In the genomic region with DNA sequence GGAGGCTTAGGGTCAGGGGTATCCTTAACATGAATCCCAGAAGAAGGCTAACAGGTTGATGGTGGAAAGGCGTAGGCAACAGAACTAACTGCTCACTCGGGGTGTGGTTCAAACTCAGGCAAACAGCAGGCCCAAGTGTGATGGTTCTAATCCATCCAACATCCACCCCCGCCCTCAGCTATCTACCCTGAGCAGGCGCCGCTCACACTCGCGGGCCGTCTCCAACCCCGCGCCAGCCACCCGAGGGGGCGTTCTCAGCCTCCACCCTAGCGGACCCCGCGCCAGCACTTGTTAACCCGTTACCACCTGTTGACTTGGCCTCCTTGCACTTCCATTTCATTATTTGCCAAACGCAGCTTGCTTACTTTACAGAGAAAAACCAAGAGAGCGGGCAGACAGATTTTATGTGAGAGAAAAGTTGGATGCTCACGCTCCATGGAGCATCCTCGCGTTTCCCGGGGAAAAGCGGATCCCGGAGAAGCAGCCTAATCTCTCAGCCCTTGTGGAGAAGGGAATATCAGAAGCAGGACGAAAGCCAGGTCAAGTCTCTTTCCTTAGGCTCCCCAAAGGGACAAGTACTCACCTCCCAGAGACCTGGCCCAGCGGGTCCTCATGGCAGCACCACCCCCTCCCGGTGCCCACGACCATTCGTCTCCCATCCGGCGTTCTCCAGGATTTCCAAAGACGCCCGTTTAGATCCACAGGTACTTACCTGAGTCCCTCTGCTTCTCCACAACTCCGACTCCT, we compare ENCODE assay signal across 9 cellular contexts. TPM values are rescaled to one million over a fixed set of nuclear protein-coding genes. Genes with fewer than 3 reads are reported as not detected.
DNase-seq lines count a peak whose midpoint lies in the region; ATAC-seq and TF ChIP-seq lines count a peak whose summit lies in the region.
"Had no signal": no experiment of that assay in that cellular context is flagged by ENCODE, and none has a peak within 500 bp of the region (broad histone marks: within the 10 kb centered on the region; RNA-seq: fewer than 3 reads in every experiment).

No MANE protein-coding gene starts in this region.

- H3K27me3 Mint-ChIP-seq in activated CD4-positive, alpha-beta T cell treated with anti-CD3 and anti-CD28 coated beads, Interleukin-2, amount 10 ng/mL, durations not matched to agents 7 days and 5 days, result peaks cover 55% of the 10 kb centered on the region
- H3K27me3 Mint-ChIP-seq in stimulated activated naive B cell treated with anti-CD40 and anti-IgM and Interleukin-4, amounts not matched to agents 10 μg/mL and 1 μg/mL and 100 μg/mL, for 72 hours, result peaks cover 35 to 40% of the 10 kb centered on the region in 2 donors

- H3K9me3 ChIP-seq in ascending aorta (no peaks in the 10 kb centered on the region), iPS-18a (ENCODE audit: control insufficient read depth, low read depth, low read length) (no peaks in the 10 kb centered on the region)

- H3K27me3 ChIP-seq in ascending aorta (no peaks in the 10 kb centered on the region), iPS-18a (ENCODE audit: control insufficient read depth, insufficient read depth, low read length) (peaks cover 16% of the 10 kb centered on the region)

- H3K4me3 Mint-ChIP-seq in activated CD4-positive, alpha-beta T cell treated with anti-CD3 and anti-CD28 coated beads, Interleukin-2, amount 10 ng/mL, durations not matched to agents 7 days and 5 days, result peak overlapping the region; percentile 75
- peak overlapping the region; percentile 69 to 93 for H3K4me3 Mint-ChIP-seq in stimulated activated naive B cell treated with anti-CD40 and anti-IgM and Interleukin-4, amounts not matched to agents 10 μg/mL and 1 μg/mL and 100 μg/mL, for 72 hours

- no peak overlapping the region for H3K27ac Mint-ChIP-seq in activated CD4-positive, alpha-beta T cell treated with anti-CD3 and anti-CD28 coated beads, Interleukin-2, amount 10 ng/mL, durations not matched to agents 7 days and 5 days
- H3K27ac Mint-ChIP-seq in stimulated activated naive B cell treated with anti-CD40 and anti-IgM and Interleukin-4, amounts not matched to agents 10 μg/mL and 1 μg/mL and 100 μg/mL, for 72 hours, result peak overlapping the region; percentile 10

- no peak overlapping the region for H3K27ac ChIP-seq in ascending aorta
- H3K27ac ChIP-seq in iPS-18a (ENCODE audit: low read length), result no peak overlapping the region

- CTCF ChIA-PET in activated CD4-positive, alpha-beta T cell treated with anti-CD3 and anti-CD28 coated beads, Interleukin-2, amount 10 ng/mL, durations not matched to agents 7 days and 5 days (lab: Charles Lee), result no interaction called here

- H3K4me1 ChIP-seq in ascending aorta, result no peaks in the 10 kb centered on the region
- peaks cover 4% of the 10 kb centered on the region for H3K4me1 ChIP-seq in iPS-18a (ENCODE audit: control insufficient read depth, low read depth, low read length)

- POLR2A ChIA-PET in activated CD4-positive, alpha-beta T cell treated with anti-CD3 and anti-CD28 coated beads, Interleukin-2, amount 10 ng/mL, durations not matched to agents 7 days and 5 days (lab: Charles Lee), result no interaction called here

- H3K4me3 ChIP-seq in ascending aorta (peak overlapping the region; percentile 46 to 68), iPS-18a (ENCODE audit: low read length) (peak overlapping the region; percentile 80)

- H3K36me3 ChIP-seq in ascending aorta (no peaks in the 10 kb centered on the region), iPS-18a (ENCODE audit: control insufficient read depth, low read depth, low read length) (peaks cover 8% of the 10 kb centered on the region)

- no peak overlapping the region for H3K9ac ChIP-seq in iPS-18a (ENCODE audit: low read length)

- no peak for TF ChIP-seq CTCF in ascending aorta (IDR thresholded peaks at IDR 0.05)

- H3K9me3 Mint-ChIP-seq in activated CD4-positive, alpha-beta T cell treated with anti-CD3 and anti-CD28 coated beads, Interleukin-2, amount 10 ng/mL, durations not matched to agents 7 days and 5 days, result no peaks in the 10 kb centered on the region
- no peaks in the 10 kb centered on the region for H3K9me3 Mint-ChIP-seq in stimulated activated naive B cell treated with anti-CD40 and anti-IgM and Interleukin-4, amounts not matched to agents 10 μg/mL and 1 μg/mL and 100 μg/mL, for 72 hours

- no peak for DNase-seq in activated CD4-positive, alpha-beta T cell treated with anti-CD3 and anti-CD28 coated beads, Interleukin-2, amount 10 ng/mL, durations not matched to agents 7 days and 5 days
- no peak for DNase-seq in activated CD4-positive, alpha-beta T cell treated with anti-CD3 and anti-CD28 coated beads, Interleukin-2, amount 50 U/mL, for 48 hours
- no peak for DNase-seq in ascending aorta (ENCODE audit: low spot score in 2 of 2)
- no peak for DNase-seq in stimulated activated naive B cell treated with anti-CD40 and anti-IgM and Interleukin-4, amounts not matched to agents 10 μg/mL and 1 μg/mL and 100 μg/mL, for 72 hours
- no peak for DNase-seq in NCI-H2196 treated with DMSO at 0.1 percent for 48 hours (lab: John Stamatoyannopoulos, UW; ENCODE audit: unreplicated experiment)
- no peak for DNase-seq in NCI-H1436 (lab: John Stamatoyannopoulos, UW)
- DNase-seq in NK-92 (lab: John Stamatoyannopoulos, UW; ENCODE audit: unreplicated experiment), result no peak

- peak in 1 of 2 donors; percentile 26 for ATAC-seq in stimulated activated naive B cell treated with anti-CD40 and anti-IgM and Interleukin-4, amounts not matched to agents 10 μg/mL and 1 μg/mL and 100 μg/mL, for 72 hours (replicated peaks)

- H3K36me3 Mint-ChIP-seq in activated CD4-positive, alpha-beta T cell treated with anti-CD3 and anti-CD28 coated beads, Interleukin-2, amount 10 ng/mL, durations not matched to agents 7 days and 5 days (ENCODE audit: low read depth), result peaks cover 3% of the 10 kb centered on the region
- no peaks in the 10 kb centered on the region for H3K36me3 Mint-ChIP-seq in stimulated activated naive B cell treated with anti-CD40 and anti-IgM and Interleukin-4, amounts not matched to agents 10 μg/mL and 1 μg/mL and 100 μg/mL, for 72 hours

- peaks cover 31% of the 10 kb centered on the region for H3K4me1 Mint-ChIP-seq in activated CD4-positive, alpha-beta T cell treated with anti-CD3 and anti-CD28 coated beads, Interleukin-2, amount 10 ng/mL, durations not matched to agents 7 days and 5 days
- peaks cover 18 to 28% of the 10 kb centered on the region in 2 donors for H3K4me1 Mint-ChIP-seq in stimulated activated naive B cell treated with anti-CD40 and anti-IgM and Interleukin-4, amounts not matched to agents 10 μg/mL and 1 μg/mL and 100 μg/mL, for 72 hours

- intact Hi-C loops in ascending aorta (cut with DNase I), result no loop called here

RNA-seq across cellular contexts. Expression of gene SNCA, which starts 0.8 kb away (rescaled TPM):
- total RNA-seq in activated CD4-positive, alpha-beta T cell treated with anti-CD3 and anti-CD28 coated beads, Interleukin-2, amount 10 ng/mL, durations not matched to agents 7 days and 5 days, result 1 to 10 TPM; 4.6 to 4.7 TPM
- not detected for total RNA-seq in ascending aorta
- total RNA-seq: activated CD8-positive, alpha-beta memory T cell treated with anti-CD3 and anti-CD28 coated beads for 36 hours had no signal

RNA-seq across cellular contexts. Expression of gene MMRN1, which starts 58.5 kb away (rescaled TPM):
- under 1 TPM; 0.40 to 0.52 TPM for total RNA-seq in activated CD4-positive, alpha-beta T cell treated with anti-CD3 and anti-CD28 coated beads, Interleukin-2, amount 10 ng/mL, durations not matched to agents 7 days and 5 days
- 109 TPM for total RNA-seq in ascending aorta
- total RNA-seq: activated CD8-positive, alpha-beta memory T cell treated with anti-CD3 and anti-CD28 coated beads for 36 hours had no signal

Comparison
In these comparisons a context has a peak if more than half of its experiments do, and no peak if none do; other contexts are left out.
1. RNA of gene MMRN1, which starts 58.5 kb away (total RNA-seq): 109 TPM in ascending aorta (single experiment); 0.40 to 0.52 TPM in activated CD4-positive, alpha-beta T cell treated with anti-CD3 and anti-CD28 coated beads, Interleukin-2, amount 10 ng/mL, durations not matched to agents 7 days and 5 days; every median in the first group is over 10 times any median in the second.